Comparison of ENCODE assay signal across 8 cellular contexts in genomic region chr5:132227485-132228240, GRCh38. TPM values are rescaled to one million over a fixed set of nuclear protein-coding genes. Genes with fewer than 3 reads are reported as not detected.
DNase-seq lines count a peak whose midpoint lies in the region; ATAC-seq and TF ChIP-seq lines count a peak whose summit lies in the region.

Gene P4HA2 (minus strand): TSS chr5:132227853. CDS start chr5:132218626, 9,227 bp downstream.

- H3K4me1 ChIP-seq in BE2C, result peaks cover 11% of the 10 kb centered on the region
- peaks cover 28% of the 10 kb centered on the region for H3K4me1 ChIP-seq in fibroblast of lung (ENCODE audit: control insufficient read depth, extremely low read depth, insufficient read depth, low read length)
- peaks cover 46% of the 10 kb centered on the region for H3K4me1 ChIP-seq in muscle layer of colon (ENCODE audit: insufficient read depth, low read length)

- H3K4me3 ChIP-seq in BE2C (ENCODE audit: low read depth, low read length) (peak within 1 kb of the TSS; percentile 59), fibroblast of lung (replicated peaks in 1 of 4; ENCODE audit: control extremely low read depth in 1 of 4, insufficient read depth in 1 of 4, low read depth in 3 of 4, low read length in 4 of 4) (peak within 1 kb of the TSS; percentile 76 to 92 (median 80)), muscle layer of colon (ENCODE audit: low read depth in 1 of 2, low read length in 2 of 2) (peak within 1 kb of the TSS; percentile 64 to 82)

- H3K9me3 ChIP-seq in BE2C (no peaks in the 10 kb centered on the region), fibroblast of lung (ENCODE audit: control insufficient read depth, insufficient read depth, low read depth, low read length) (no peaks in the 10 kb centered on the region), muscle layer of colon (ENCODE audit: low read length) (no peaks in the 10 kb centered on the region)

- peak within 1 kb of the TSS; percentile 99 for H3K4me2 ChIP-seq in fibroblast of lung (ENCODE audit: extremely low read depth, insufficient read depth, low read length)

- DNase-seq in BE2C (peak; percentile 80), NCI-H69 (lab: John Stamatoyannopoulos, UW) (peak; percentile 94), fibroblast of lung (ENCODE audit: low read depth in 2 of 2) (peak; percentile 62 to 69), stromal cell of bone marrow (ENCODE audit: low read depth) (peak; percentile 48)
- DNase-seq in activated T-cell treated with anti-CD3 and anti-CD28 coated beads, Interleukin-2, amount 50 U/mL, for 48 hours, result peak; percentile 65 to 76

- peak within 1 kb of the TSS; percentile 40 for H2AFZ ChIP-seq in fibroblast of lung (ENCODE audit: low read length)

- H3K79me2 ChIP-seq in fibroblast of lung (ENCODE audit: control insufficient read depth, insufficient read depth, low read length), result peaks cover 26% of the 10 kb centered on the region

- no peaks in the 10 kb centered on the region for H3K27me3 ChIP-seq in BE2C
- H3K27me3 ChIP-seq in fibroblast of lung (ENCODE audit: control insufficient read depth, insufficient read depth, low read length), result no peaks in the 10 kb centered on the region
- H3K27me3 ChIP-seq in muscle layer of colon (ENCODE audit: control insufficient read depth in 1 of 2, insufficient read depth in 2 of 2, low read length in 2 of 2), result no peaks in the 10 kb centered on the region

- H3K36me3 ChIP-seq in BE2C (no peaks in the 10 kb centered on the region), fibroblast of lung (ENCODE audit: control insufficient read depth, insufficient read depth, low read length) (peaks cover 3% of the 10 kb centered on the region), muscle layer of colon (ENCODE audit: insufficient read depth, low read length) (no peaks in the 10 kb centered on the region)

- ATAC-seq in GM18868 (IDR thresholded peaks at IDR 0.05; ENCODE audit: unreplicated experiment), result peak; percentile 84
- peak; percentile 62 for ATAC-seq in HG03097 (IDR thresholded peaks at IDR 0.05; ENCODE audit: low FRiP score, unreplicated experiment)

- TF ChIP-seq CTCF in BE2C (IDR thresholded peaks at IDR 0.05; ENCODE audit: low read depth, low read length) (no peak), fibroblast of lung (conservative IDR thresholded peaks at IDR 0.05 in 1 of 2, IDR thresholded peaks at IDR 0.05 in 1 of 2; ENCODE audit: low read depth in 1 of 2, low read length in 2 of 2) (no peak)

- H3K9ac ChIP-seq in fibroblast of lung (ENCODE audit: insufficient read depth, low read length), result peak within 1 kb of the TSS; percentile 91
- peak within 1 kb of the TSS; percentile 63 for H3K9ac ChIP-seq in muscle layer of colon (ENCODE audit: low read length)

- H4K20me1 ChIP-seq in fibroblast of lung (ENCODE audit: control insufficient read depth, extremely low read depth, insufficient read depth, low read length), result no peaks in the 10 kb centered on the region

- H3K27ac ChIP-seq in fibroblast of lung (ENCODE audit: insufficient read depth, low read length), result peak within 1 kb of the TSS; percentile 87
- H3K27ac ChIP-seq in muscle layer of colon (ENCODE audit: low read depth, low read length), result peak within 1 kb of the TSS; percentile 94

RNA-seq across cellular contexts. Expression of gene P4HA2, which starts in this region (rescaled TPM):
- polyA plus RNA-seq in BE2C (2012; ENCODE audit: insufficient read depth, insufficient read length, low read depth), result 20.3 TPM
- total RNA-seq in fibroblast of lung, result 376 and 553 TPM in 2 replicates
- 184 and 187 TPM in 2 replicates for polyA plus RNA-seq in fibroblast of lung
- polyA plus RNA-seq in fibroblast of lung (2012), result 142 and 147 TPM in 2 replicates
- 260 and 282 TPM in 2 replicates for polyA minus RNA-seq in fibroblast of lung (ENCODE audit: low replicate concordance)

Comparison
In these comparisons a context has a peak if more than half of its experiments do, and no peak if none do; other contexts are left out.
1. Peak in every context shown above with its lines: DNase-seq, ATAC-seq, H3K4me3 ChIP-seq and H3K27ac ChIP-seq.